Comparison of ENCODE assay signal across 12 cellular contexts in genomic region chr2:222358876-222359275, GRCh38.
DNase-seq lines count a peak whose midpoint lies in the region; ATAC-seq and TF ChIP-seq lines count a peak whose summit lies in the region.
"Had no signal": no experiment of that assay in that cellular context is flagged by ENCODE, and none has a peak within 500 bp of the region (broad histone marks: within the 10 kb centered on the region; RNA-seq: fewer than 3 reads in every experiment).

No MANE protein-coding gene starts in this region.

- H4K20me1 ChIP-seq in BLaER1: no peaks in the 10 kb centered on the region

- peak; percentile 82 for DNase-seq in KBM-7
- peak in 5 of 7 donors; percentile 16 to 45 (median 23) for DNase-seq in adrenal gland
- peak; percentile 18 for DNase-seq in left cardiac atrium
- no peak for DNase-seq in progenitor cell of endocrine pancreas (ENCODE audit: low spot score, unreplicated experiment)
- no peak for DNase-seq in activated CD4-positive, alpha-beta T cell treated with anti-CD3 and anti-CD28 coated beads, Interleukin-2, amount 50 U/mL, for 1 hour
- DNase-seq in NCI-H1105 (lab: John Stamatoyannopoulos, UW): no peak
- no peak for DNase-seq in retina
- DNase-seq: anterior cingulate cortex, endodermal cell, NCI-H82 had no signal

- H3K9me3 ChIP-seq in BLaER1 (no peaks in the 10 kb centered on the region), adrenal gland (replicated peaks in 1 of 3) (no peaks in the 10 kb centered on the region)

- no peaks in the 10 kb centered on the region for H3K27me3 ChIP-seq in BLaER1
- H3K27me3 ChIP-seq in adrenal gland: no peaks in the 10 kb centered on the region

- no peaks in the 10 kb centered on the region for H3K36me3 Mint-ChIP-seq in progenitor cell of endocrine pancreas (ENCODE audit: insufficient read depth)

- H3K4me3 Mint-ChIP-seq in progenitor cell of endocrine pancreas (ENCODE audit: low read depth): no peak overlapping the region
- H3K4me3 Mint-ChIP-seq: endodermal cell had no signal

- H3K9me3 Mint-ChIP-seq in progenitor cell of endocrine pancreas (ENCODE audit: low read depth): no peaks in the 10 kb centered on the region
- H3K9me3 Mint-ChIP-seq: endodermal cell had no signal

- H3K4me1 Mint-ChIP-seq in progenitor cell of endocrine pancreas (ENCODE audit: low read depth): no peaks in the 10 kb centered on the region
- H3K4me1 Mint-ChIP-seq: endodermal cell had no signal

- 62 to 73% (median 67%) methylated on average over 1 of the region's 1 CpG for WGBS in adrenal gland, 4 donors

- H3K4me2 ChIP-seq in BLaER1: peak overlapping the region; percentile 71

- H3K4me3 ChIP-seq in BLaER1 (no peak overlapping the region), adrenal gland (no peak overlapping the region)

- no peak for TF ChIP-seq POLR2A in adrenal gland (IDR thresholded peaks at IDR 0.05)

- H3K27ac Mint-ChIP-seq in progenitor cell of endocrine pancreas: no peak overlapping the region
- H3K27ac Mint-ChIP-seq: endodermal cell had no signal

- no peak overlapping the region for H3K27ac ChIP-seq in BLaER1
- no peak overlapping the region for H3K27ac ChIP-seq in adrenal gland

- in situ Hi-C loops in KBM-7 (cut with MboI; ENCODE audit: low pct_unique_long_range_greater_than_20kb, low sequenced_read_pairs): no loop called here

- H3K27me3 Mint-ChIP-seq in progenitor cell of endocrine pancreas: peaks cover 2% of the 10 kb centered on the region

- intact Hi-C loops in adrenal gland (cut with DNase I) (no loop called here), left cardiac atrium (cut with DNase I) (no loop called here)

- TF ChIP-seq CTCF in adrenal gland (IDR thresholded peaks at IDR 0.05) (no peak), progenitor cell of endocrine pancreas (IDR thresholded peaks at IDR 0.05; ENCODE audit: unreplicated experiment) (no peak)

- peaks cover 27% of the 10 kb centered on the region for H3K4me1 ChIP-seq in BLaER1
- peaks cover 0 to 13% of the 10 kb centered on the region in 2 donors for H3K4me1 ChIP-seq in adrenal gland (replicated peaks in 1 of 2)

- peak; percentile 30 to 44 for ATAC-seq in left cardiac atrium
- ATAC-seq: activated CD4-positive, CD25-positive, alpha-beta regulatory T cell treated with anti-CD3 and anti-CD28 coated beads, Interleukin-2, amount 50 U/mL, for 24 hours had no signal

- H3K36me3 ChIP-seq in BLaER1 (no peaks in the 10 kb centered on the region), adrenal gland (replicated peaks in 1 of 2) (no peaks in the 10 kb centered on the region)

- H3K9ac ChIP-seq in BLaER1: no peak overlapping the region

Comparison
In these comparisons a context has a peak if more than half of its experiments do, and no peak if none do; other contexts are left out.
1. DNase-seq: peak in KBM-7 (single experiment), adrenal gland (5 of 7) and left cardiac atrium (single experiment); none in progenitor cell of endocrine pancreas (single experiment), activated CD4-positive, alpha-beta T cell treated with anti-CD3 and anti-CD28 coated beads, Interleukin-2, amount 50 U/mL, for 1 hour (single experiment), NCI-H1105 (single experiment) and retina (single experiment).